1 cellular context compared by ENCODE assay signal in genomic region chr21:36698160-36699025, GRCh38.
TF ChIP-seq lines count a peak whose summit lies in the region.

No MANE protein-coding gene starts in this region.

TF ChIP-seq in HepG2, 621 proteins besides CTCF, POLR2A, EP300 and RAD21 (continued from another document):
- TF ChIP-seq, protein P1, sequence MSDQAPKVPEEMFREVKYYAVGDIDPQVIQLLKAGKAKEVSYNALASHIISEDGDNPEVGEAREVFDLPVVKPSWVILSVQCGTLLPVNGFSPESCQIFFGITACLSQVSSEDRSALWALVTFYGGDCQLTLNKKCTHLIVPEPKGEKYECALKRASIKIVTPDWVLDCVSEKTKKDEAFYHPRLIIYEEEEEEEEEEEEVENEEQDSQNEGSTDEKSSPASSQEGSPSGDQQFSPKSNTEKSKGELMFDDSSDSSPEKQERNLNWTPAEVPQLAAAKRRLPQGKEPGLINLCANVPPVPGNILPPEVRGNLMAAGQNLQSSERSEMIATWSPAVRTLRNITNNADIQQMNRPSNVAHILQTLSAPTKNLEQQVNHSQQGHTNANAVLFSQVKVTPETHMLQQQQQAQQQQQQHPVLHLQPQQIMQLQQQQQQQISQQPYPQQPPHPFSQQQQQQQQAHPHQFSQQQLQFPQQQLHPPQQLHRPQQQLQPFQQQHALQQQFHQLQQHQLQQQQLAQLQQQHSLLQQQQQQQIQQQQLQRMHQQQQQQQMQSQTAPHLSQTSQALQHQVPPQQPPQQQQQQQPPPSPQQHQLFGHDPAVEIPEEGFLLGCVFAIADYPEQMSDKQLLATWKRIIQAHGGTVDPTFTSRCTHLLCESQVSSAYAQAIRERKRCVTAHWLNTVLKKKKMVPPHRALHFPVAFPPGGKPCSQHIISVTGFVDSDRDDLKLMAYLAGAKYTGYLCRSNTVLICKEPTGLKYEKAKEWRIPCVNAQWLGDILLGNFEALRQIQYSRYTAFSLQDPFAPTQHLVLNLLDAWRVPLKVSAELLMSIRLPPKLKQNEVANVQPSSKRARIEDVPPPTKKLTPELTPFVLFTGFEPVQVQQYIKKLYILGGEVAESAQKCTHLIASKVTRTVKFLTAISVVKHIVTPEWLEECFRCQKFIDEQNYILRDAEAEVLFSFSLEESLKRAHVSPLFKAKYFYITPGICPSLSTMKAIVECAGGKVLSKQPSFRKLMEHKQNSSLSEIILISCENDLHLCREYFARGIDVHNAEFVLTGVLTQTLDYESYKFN (CRISPR knock-in tag; conservative IDR thresholded peaks at IDR 0.05): no peak
- TF ChIP-seq ZNF143 (CRISPR knock-in tag; IDR thresholded peaks at IDR 0.05): no peak
- TF ChIP-seq, protein P2, sequence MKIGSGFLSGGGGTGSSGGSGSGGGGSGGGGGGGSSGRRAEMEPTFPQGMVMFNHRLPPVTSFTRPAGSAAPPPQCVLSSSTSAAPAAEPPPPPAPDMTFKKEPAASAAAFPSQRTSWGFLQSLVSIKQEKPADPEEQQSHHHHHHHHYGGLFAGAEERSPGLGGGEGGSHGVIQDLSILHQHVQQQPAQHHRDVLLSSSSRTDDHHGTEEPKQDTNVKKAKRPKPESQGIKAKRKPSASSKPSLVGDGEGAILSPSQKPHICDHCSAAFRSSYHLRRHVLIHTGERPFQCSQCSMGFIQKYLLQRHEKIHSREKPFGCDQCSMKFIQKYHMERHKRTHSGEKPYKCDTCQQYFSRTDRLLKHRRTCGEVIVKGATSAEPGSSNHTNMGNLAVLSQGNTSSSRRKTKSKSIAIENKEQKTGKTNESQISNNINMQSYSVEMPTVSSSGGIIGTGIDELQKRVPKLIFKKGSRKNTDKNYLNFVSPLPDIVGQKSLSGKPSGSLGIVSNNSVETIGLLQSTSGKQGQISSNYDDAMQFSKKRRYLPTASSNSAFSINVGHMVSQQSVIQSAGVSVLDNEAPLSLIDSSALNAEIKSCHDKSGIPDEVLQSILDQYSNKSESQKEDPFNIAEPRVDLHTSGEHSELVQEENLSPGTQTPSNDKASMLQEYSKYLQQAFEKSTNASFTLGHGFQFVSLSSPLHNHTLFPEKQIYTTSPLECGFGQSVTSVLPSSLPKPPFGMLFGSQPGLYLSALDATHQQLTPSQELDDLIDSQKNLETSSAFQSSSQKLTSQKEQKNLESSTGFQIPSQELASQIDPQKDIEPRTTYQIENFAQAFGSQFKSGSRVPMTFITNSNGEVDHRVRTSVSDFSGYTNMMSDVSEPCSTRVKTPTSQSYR (CRISPR knock-in tag; IDR thresholded peaks at IDR 0.05; ENCODE audit: borderline replicate concordance): no peak
- TF ChIP-seq MEIS2 (CRISPR knock-in tag; IDR thresholded peaks at IDR 0.05): 0 out of 2 replicates have a peak, but pooled peaks have one; percentile 39
- TF ChIP-seq GATAD2A (CRISPR knock-in tag; IDR thresholded peaks at IDR 0.05): no peak
- TF ChIP-seq THAP8 (CRISPR knock-in tag; IDR thresholded peaks at IDR 0.05; ENCODE audit: borderline replicate concordance): no peak
- no peak for TF ChIP-seq ZNF362 (CRISPR knock-in tag; IDR thresholded peaks at IDR 0.05; ENCODE audit: borderline replicate concordance)
- no peak for TF ChIP-seq SMARCC2 (IDR thresholded peaks at IDR 0.05)
- TF ChIP-seq CENPX (CRISPR knock-in tag; IDR thresholded peaks at IDR 0.05): no peak
- TF ChIP-seq ZNF17 (CRISPR knock-in tag; IDR thresholded peaks at IDR 0.05): no peak
- TF ChIP-seq TOPORS (CRISPR knock-in tag; IDR thresholded peaks at IDR 0.05): peak; percentile 65; the same call in 1 of the 2 replicates
- no peak for TF ChIP-seq MAFF (IDR thresholded peaks at IDR 0.05; ENCODE audit: low read depth, low read length)
- TF ChIP-seq ZNF274 (CRISPR knock-in tag; IDR thresholded peaks at IDR 0.05): 0 out of 2 replicates have a peak, but pooled peaks have one; percentile 26
- TF ChIP-seq, protein P3, sequence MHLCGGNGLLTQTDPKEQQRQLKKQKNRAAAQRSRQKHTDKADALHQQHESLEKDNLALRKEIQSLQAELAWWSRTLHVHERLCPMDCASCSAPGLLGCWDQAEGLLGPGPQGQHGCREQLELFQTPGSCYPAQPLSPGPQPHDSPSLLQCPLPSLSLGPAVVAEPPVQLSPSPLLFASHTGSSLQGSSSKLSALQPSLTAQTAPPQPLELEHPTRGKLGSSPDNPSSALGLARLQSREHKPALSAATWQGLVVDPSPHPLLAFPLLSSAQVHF (CRISPR knock-in tag; IDR thresholded peaks at IDR 0.05): no peak
- no peak for TF ChIP-seq HOXA3 (CRISPR knock-in tag; IDR thresholded peaks at IDR 0.05)
- TF ChIP-seq POGK (CRISPR knock-in tag; conservative IDR thresholded peaks at IDR 0.05): peak; percentile 13; the same call in 1 of the 2 replicates
- no peak for TF ChIP-seq ZNF670 (CRISPR knock-in tag; IDR thresholded peaks at IDR 0.05; ENCODE audit: borderline replicate concordance)
- TF ChIP-seq, protein P4, sequence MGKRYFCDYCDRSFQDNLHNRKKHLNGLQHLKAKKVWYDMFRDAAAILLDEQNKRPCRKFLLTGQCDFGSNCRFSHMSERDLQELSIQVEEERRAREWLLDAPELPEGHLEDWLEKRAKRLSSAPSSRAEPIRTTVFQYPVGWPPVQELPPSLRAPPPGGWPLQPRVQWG (CRISPR knock-in tag; IDR thresholded peaks at IDR 0.05; ENCODE audit: borderline replicate concordance, low read depth): no peak
- no peak for TF ChIP-seq HOXD1 (CRISPR knock-in tag; IDR thresholded peaks at IDR 0.05)
- no peak for TF ChIP-seq NFYB (CRISPR knock-in tag; IDR thresholded peaks at IDR 0.05)
- TF ChIP-seq GABPB1 (CRISPR knock-in tag; IDR thresholded peaks at IDR 0.05): peak; percentile 59; the same call in 1 of the 2 replicates
- peak; percentile 55 for TF ChIP-seq KDM2A (CRISPR knock-in tag; IDR thresholded peaks at IDR 0.05; ENCODE audit: borderline replicate concordance, low read depth)
TF ChIP-seq in HepG2: peak in this region for 33.
